ENCODE assay signal across 25 cellular contexts in the genomic region with DNA sequence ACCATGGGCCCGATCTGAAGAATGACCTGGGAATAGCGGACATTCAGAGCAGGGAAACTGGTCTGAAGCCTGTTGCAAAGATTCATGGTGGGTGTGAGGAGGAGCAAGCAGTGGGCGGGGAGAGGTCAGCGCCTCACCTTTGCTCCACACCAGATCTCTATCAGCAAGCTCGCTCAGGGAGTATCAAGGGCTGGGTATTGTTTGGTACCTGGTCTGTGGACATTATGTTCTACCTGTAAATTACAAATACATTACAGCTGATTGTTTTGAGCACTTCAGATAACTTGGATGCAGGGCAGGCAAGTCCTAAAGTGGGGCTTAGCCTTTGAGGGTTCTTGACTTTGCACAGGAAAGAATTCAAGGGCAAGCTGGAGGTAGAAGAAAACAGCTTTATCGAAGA. TPM values are rescaled to one million over a fixed set of nuclear protein-coding genes. Genes with fewer than 3 reads are reported as not detected.
A peak's percentile ranks its signal among the peaks of the same experiment; 100 is the strongest.
DNase-seq lines count a peak whose midpoint lies in the region; ATAC-seq, FAIRE-seq and TF ChIP-seq lines count a peak whose summit lies in the region.
"Had no signal": no experiment of that assay in that cellular context is flagged by ENCODE, and none has a peak within 500 bp of the region (broad histone marks: within the 10 kb centered on the region; RNA-seq: fewer than 3 reads in every experiment).

No MANE protein-coding gene starts in this region.

- FAIRE-seq in kidney (lab: Jason Lieb, UNC), result no peak
- FAIRE-seq: A204.1, G401.6 had no signal

- no peaks in the 10 kb centered on the region for H3K36me3 Mint-ChIP-seq in nephron progenitor cell (ENCODE audit: low read depth)
- H3K36me3 Mint-ChIP-seq: CD14-positive monocyte; CD4-positive, alpha-beta memory T cell; CD4-positive, CD25-positive, alpha-beta regulatory T cell; CD8-positive, alpha-beta memory T cell had no signal

- no peak overlapping the region for H3K9ac ChIP-seq in kidney (ENCODE audit: low read length in 2 of 2)
- H3K9ac ChIP-seq: BLaER1 had no signal

- peaks cover 22% of the 10 kb centered on the region for H3K4me1 Mint-ChIP-seq in nephron progenitor cell
- H3K4me1 Mint-ChIP-seq: CD14-positive monocyte; CD4-positive, alpha-beta memory T cell; CD4-positive, CD25-positive, alpha-beta regulatory T cell; CD8-positive, alpha-beta memory T cell had no signal

- no peak overlapping the region for H3K4me3 ChIP-seq in kidney (ENCODE audit: low read length in 2 of 2)
- no peak overlapping the region for H3K4me3 ChIP-seq in left lung
- no peak overlapping the region for H3K4me3 ChIP-seq in transverse colon
- H3K4me3 ChIP-seq: BLaER1 had no signal

- H3K9me3 ChIP-seq in kidney (ENCODE audit: control insufficient read depth in 1 of 2, low read length in 2 of 2), result no peaks in the 10 kb centered on the region
- no peaks in the 10 kb centered on the region for H3K9me3 ChIP-seq in left lung
- no peaks in the 10 kb centered on the region for H3K9me3 ChIP-seq in transverse colon
- H3K9me3 ChIP-seq: BE2C had no signal

- H3K4me1 ChIP-seq in kidney (ENCODE audit: control insufficient read depth in 1 of 2, insufficient read depth in 1 of 2, low read depth in 1 of 2, low read length in 2 of 2) (no peaks in the 10 kb centered on the region), left lung (no peaks in the 10 kb centered on the region), transverse colon (no peaks in the 10 kb centered on the region)
- H3K4me1 ChIP-seq: BE2C had no signal

- 86 to 93% methylated on average over 3 to 6 of the region's 6 CpGs for WGBS in transverse colon (ENCODE audit: low coverage in 1 of 2), 2 donors

- TF ChIP-seq CTCF in kidney (IDR thresholded peaks at IDR 0.05; ENCODE audit: borderline replicate concordance, extremely low read depth, insufficient read depth) (no peak), left lung (IDR thresholded peaks at IDR 0.05) (no peak), nephron progenitor cell (IDR thresholded peaks at IDR 0.05) (no peak), transverse colon (IDR thresholded peaks at IDR 0.05) (no peak)

- H3K4me3 Mint-ChIP-seq in nephron progenitor cell, result no peak overlapping the region
- H3K4me3 Mint-ChIP-seq: CD14-positive monocyte; CD4-positive, alpha-beta memory T cell; CD4-positive, CD25-positive, alpha-beta regulatory T cell; CD8-positive, alpha-beta memory T cell had no signal

- ATAC-seq in left lung, result peak; percentile 69
- no peak for ATAC-seq in GM18520 (IDR thresholded peaks at IDR 0.05; ENCODE audit: unreplicated experiment)

- no peaks in the 10 kb centered on the region for H3K36me3 ChIP-seq in kidney (ENCODE audit: control insufficient read depth in 1 of 2, insufficient read depth in 2 of 2, low read length in 2 of 2)
- no peaks in the 10 kb centered on the region for H3K36me3 ChIP-seq in left lung
- no peaks in the 10 kb centered on the region for H3K36me3 ChIP-seq in transverse colon
- H3K36me3 ChIP-seq: BE2C, BLaER1 had no signal

- H3K27ac ChIP-seq in kidney (ENCODE audit: low read depth in 2 of 2, low read length in 2 of 2) (no peak overlapping the region), left lung (no peak overlapping the region), transverse colon (no peak overlapping the region)
- H3K27ac ChIP-seq: BLaER1 had no signal

- peak overlapping the region; percentile 4 for H3K27ac Mint-ChIP-seq in nephron progenitor cell
- H3K27ac Mint-ChIP-seq: CD4-positive, alpha-beta memory T cell; CD4-positive, CD25-positive, alpha-beta regulatory T cell had no signal

- in situ Hi-C loops in transverse colon (cut with MboI; ENCODE audit: low pct_ligation_motif_present in 1 of 4, low pct_unique_long_range_greater_than_20kb in 1 of 4, low sequenced_read_pairs in 3 of 4), result no loop called here

- peaks cover 16% of the 10 kb centered on the region for H3K9me3 Mint-ChIP-seq in nephron progenitor cell
- H3K9me3 Mint-ChIP-seq: CD4-positive, alpha-beta memory T cell had no signal

- H3K27me3 Mint-ChIP-seq in nephron progenitor cell (ENCODE audit: low read depth, poor library complexity), result no peaks in the 10 kb centered on the region

- TF ChIP-seq POLR2A in transverse colon (IDR thresholded peaks at IDR 0.05), result no peak

- no peaks in the 10 kb centered on the region for H3K27me3 ChIP-seq in left lung
- no peaks in the 10 kb centered on the region for H3K27me3 ChIP-seq in transverse colon
- H3K27me3 ChIP-seq: BE2C, BLaER1 had no signal

- intact Hi-C loops in kidney (cut with DNase I), result no loop called here
- intact Hi-C loops in left lung (cut with DNase I), result no loop called here
- intact Hi-C loops in transverse colon (cut with DNase I; ENCODE audit: low total_unique reads), result loop anchor here (2.0 kb wide), 1 partner anchor 45 kb away; no protein-coding TSS in a partner anchor

- DNase-seq in kidney (peak; percentile 12), left lung (no peak), nephron progenitor cell (no peak), islet precursor cell (no peak), transverse colon (no peak)
- DNase-seq: 8988T; ACHN; BE2C; C1 segment of cervical spinal cord; CD4-positive, alpha-beta memory T cell; CD4-positive, CD25-positive, alpha-beta regulatory T cell; CD8-positive, alpha-beta memory T cell; COR-L47; DMS 273 treated with DMSO at 0.1 percent for 48 hours; DMS153; DMS53; DMS79; GF-D8 had no signal

- no peak for TF ChIP-seq EP300 in transverse colon (IDR thresholded peaks at IDR 0.05; ENCODE audit: low read depth)

RNA-seq across cellular contexts. Expression of gene SEC14L4, which starts 10.8 kb away (rescaled TPM):
- total RNA-seq in kidney (0.63 TPM), left lung (1 to 10 TPM; 2.2 to 6.4 TPM), transverse colon (not detected)
- 0.41 TPM for polyA plus RNA-seq in kidney (ENCODE audit: insufficient read depth, low read depth, low replicate concordance)
- total RNA-seq: A673; CD4-positive, alpha-beta memory T cell; CD4-positive, CD25-positive, alpha-beta regulatory T cell; CD8-positive, alpha-beta memory T cell had no signal
- polyA plus RNA-seq: AG04450; CD14-positive monocyte; CD4-positive, alpha-beta memory T cell; CD4-positive, CD25-positive, alpha-beta regulatory T cell; CD8-positive, alpha-beta memory T cell had no signal

RNA-seq across cellular contexts. Expression of gene SEC14L6, which starts 30.3 kb away (rescaled TPM):
- 13.9 TPM for total RNA-seq in kidney
- 16.5 TPM for polyA plus RNA-seq in kidney (ENCODE audit: insufficient read depth, low read depth, low replicate concordance)
- total RNA-seq in left lung, result 1 to 10 TPM; 4.0 to 9.1 TPM
- under 1 TPM in 2 of 4 donors, not detected in 2; 0.14 to 0.48 TPM for total RNA-seq in transverse colon
- total RNA-seq: A673; CD4-positive, alpha-beta memory T cell; CD4-positive, CD25-positive, alpha-beta regulatory T cell; CD8-positive, alpha-beta memory T cell had no signal
- polyA plus RNA-seq: CD14-positive monocyte; CD4-positive, alpha-beta memory T cell had no signal

RNA-seq across cellular contexts. Expression of gene SEC14L3, which starts 44.5 kb away (rescaled TPM):
- not detected for total RNA-seq in kidney
- not detected for polyA plus RNA-seq in kidney (ENCODE audit: insufficient read depth, low read depth, low replicate concordance)
- total RNA-seq in left lung, result under 1 TPM in 1 of 2 donors, not detected in 1; 0.29 TPM
- total RNA-seq in transverse colon, result not detected
- total RNA-seq: A673; CD4-positive, alpha-beta memory T cell; CD4-positive, CD25-positive, alpha-beta regulatory T cell; CD8-positive, alpha-beta memory T cell had no signal
- polyA plus RNA-seq: AG04450; CD14-positive monocyte; CD4-positive, alpha-beta memory T cell; CD4-positive, CD25-positive, alpha-beta regulatory T cell; CD8-positive, alpha-beta memory T cell had no signal

RNA-seq across cellular contexts. Expression of gene GAL3ST1, which starts 58.2 kb away (rescaled TPM):
- 16.1 TPM for total RNA-seq in kidney
- polyA plus RNA-seq in kidney (ENCODE audit: insufficient read depth, low read depth, low replicate concordance), result 34.3 TPM
- 1 to 10 TPM; 1.8 to 4.6 TPM for total RNA-seq in left lung
- 10 to 100 TPM in 1 of 4 donors, 1 to 10 TPM in 3; 5.6 to 24.2 (median 8.7) TPM for total RNA-seq in transverse colon
- polyA plus RNA-seq: CD14-positive monocyte had no signal
